21 cellular contexts compared by ENCODE assay signal in the genomic region with DNA sequence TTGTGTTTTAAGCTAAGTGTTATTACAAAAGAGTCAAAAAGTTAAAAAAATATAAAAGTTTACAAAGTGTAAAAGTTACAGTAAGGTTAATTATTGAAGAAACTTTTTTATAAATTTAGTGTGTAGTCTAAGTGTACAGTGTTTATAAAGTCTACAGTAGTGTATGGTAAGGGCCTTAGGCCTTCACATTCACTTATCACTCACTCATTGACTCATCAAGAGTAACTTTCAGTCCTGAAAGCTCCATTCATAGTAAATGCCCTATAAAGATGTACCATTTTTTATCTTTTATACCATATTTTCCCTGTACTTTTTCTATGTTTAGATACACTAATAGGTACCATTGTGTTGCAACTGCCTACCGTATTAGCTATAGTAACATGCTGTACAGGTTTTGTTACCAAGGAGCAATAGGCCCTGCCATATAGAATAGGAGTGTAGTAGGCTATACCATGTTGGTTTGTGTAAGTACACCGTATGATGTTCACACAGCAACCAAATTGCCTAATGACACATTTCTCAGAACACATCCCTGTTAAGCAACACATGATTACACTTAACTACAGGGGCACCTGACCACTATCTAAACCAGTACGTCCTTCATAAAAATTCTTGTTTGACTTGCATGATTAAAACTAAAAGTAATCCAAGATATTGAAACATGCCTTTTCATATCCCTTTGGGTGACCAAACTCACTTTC.
"Had no signal": no experiment of that assay in that cellular context is flagged by ENCODE, and none has a peak within 500 bp of the region (broad histone marks: within the 10 kb centered on the region; RNA-seq: fewer than 3 reads in every experiment).

No MANE protein-coding gene starts in this region.

- H3K27me3 Mint-ChIP-seq: activated naive CD4-positive, alpha-beta T cell treated with anti-CD3 and anti-CD28 coated beads, Interleukin-2, amount 10 ng/mL, durations not matched to agents 7 days and 5 days; brain; naive thymus-derived CD8-positive, alpha-beta T cell; progenitor cell of endocrine pancreas; T-cell had no signal

- ATAC-seq: naive thymus-derived CD8-positive, alpha-beta T cell; stimulated activated naive CD8-positive, alpha-beta T cell treated with anti-CD3 and anti-CD28 coated beads, Interleukin-15, Interleukin-2, amounts not matched to agents 100 U/mL and 50 U/mL, for 24 hours; T-cell had no signal

- H3K4me1 ChIP-seq: left ventricle myocardium inferior, sigmoid colon, upper lobe of left lung had no signal

- H3K9me3 ChIP-seq: sigmoid colon had no signal

- H3K4me3 Mint-ChIP-seq: activated naive CD4-positive, alpha-beta T cell treated with anti-CD3 and anti-CD28 coated beads, Interleukin-2, amount 10 ng/mL, durations not matched to agents 7 days and 5 days; brain; naive thymus-derived CD8-positive, alpha-beta T cell; T-cell; T-helper 2 cell treated with Interferon-gamma antibody and Interleukin-4, amounts not matched to agents 5 μg/mL and 100 μg/mL, for 36 hours had no signal

- H3K27ac ChIP-seq: left ventricle myocardium inferior, sigmoid colon, upper lobe of left lung, WERI-Rb-1 had no signal

- DNase-seq: activated CD4-positive, CD25-positive, alpha-beta regulatory T cell treated with anti-CD3 and anti-CD28 coated beads, Interleukin-2, amount 50 U/mL, for 72 hours; activated effector memory CD4-positive, alpha-beta T cell treated with anti-CD3 and anti-CD28 coated beads, Interleukin-2, amount 50 U/mL, for 16 hours; activated naive CD4-positive, alpha-beta T cell treated with anti-CD3 and anti-CD28 coated beads, Interleukin-2, amount 10 ng/mL, durations not matched to agents 7 days and 5 days; activated T-cell treated with anti-CD3 and anti-CD28 coated beads, Interleukin-2, amount 50 U/mL, for 1 hour; aorta; dermis blood vessel endothelial cell; effector CD8-positive, alpha-beta T cell; foreskin melanocyte; kidney glomerular epithelial cell; left ventricle myocardium inferior; naive thymus-derived CD8-positive, alpha-beta T cell; retina; sigmoid colon; stimulated activated CD4-positive, alpha-beta T cell treated with anti-CD3 and anti-CD28 coated beads, Interleukin-4, amount 100 ng/mL, for 1 hour; stimulated activated naive CD8-positive, alpha-beta T cell treated with anti-CD3 and anti-CD28 coated beads, Interleukin-15, Interleukin-2, amounts not matched to agents 100 U/mL and 50 U/mL, for 24 hours; T-cell; upper lobe of left lung; WERI-Rb-1 had no signal

- H3K4me1 Mint-ChIP-seq: brain had no signal

- H3K4me3 ChIP-seq: left ventricle myocardium inferior, sigmoid colon, upper lobe of left lung had no signal

- H3K27me3 ChIP-seq: sigmoid colon, upper lobe of left lung had no signal

- H3K27ac Mint-ChIP-seq: activated naive CD4-positive, alpha-beta T cell treated with anti-CD3 and anti-CD28 coated beads, Interleukin-2, amount 10 ng/mL, durations not matched to agents 7 days and 5 days; brain; naive thymus-derived CD8-positive, alpha-beta T cell; progenitor cell of endocrine pancreas; T-cell; T-helper 2 cell treated with Interferon-gamma antibody and Interleukin-4, amounts not matched to agents 5 μg/mL and 100 μg/mL, for 36 hours had no signal
